1 cellular context compared by ENCODE assay signal in the genomic region with DNA sequence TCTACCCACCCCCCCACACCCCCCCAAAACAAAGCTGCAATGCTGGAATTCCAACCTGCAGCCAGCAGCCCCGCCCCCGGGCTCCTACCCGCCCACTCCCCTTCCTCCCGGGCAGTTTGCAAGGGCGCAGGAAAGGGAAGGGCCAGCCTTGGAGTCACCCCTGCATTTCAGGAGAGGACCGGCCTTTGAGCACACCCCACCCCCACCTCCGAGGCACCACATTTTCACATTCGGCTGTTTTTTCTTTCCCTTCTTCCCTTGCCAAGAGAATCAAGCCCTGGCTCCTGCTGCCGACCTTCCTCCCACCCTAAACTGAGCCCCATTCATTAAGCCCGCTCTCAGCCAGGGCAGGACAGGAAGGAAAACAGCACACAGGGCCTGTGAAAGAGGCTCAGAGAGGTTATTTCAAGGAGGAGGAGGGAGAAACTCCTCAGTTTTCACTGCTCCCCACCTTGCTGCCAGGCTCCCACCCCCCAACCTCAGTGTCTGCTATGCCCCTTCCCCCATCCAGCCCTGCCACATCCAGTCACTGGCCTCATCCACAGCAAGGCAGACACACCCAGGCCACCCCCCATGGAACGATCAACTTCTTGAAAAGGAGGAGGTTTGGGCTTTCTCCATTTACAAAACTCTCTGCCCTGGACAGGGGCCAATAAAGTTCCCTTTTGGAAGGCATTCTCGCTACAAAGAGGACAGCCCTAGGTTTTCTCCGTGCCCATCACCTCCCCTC.
TF ChIP-seq lines count a peak whose summit lies in the region.

No MANE protein-coding gene starts in this region.

TF ChIP-seq in GM12878, 131 proteins besides CTCF, POLR2A, EP300 and RAD21 (continued from another document):
- no peak for TF ChIP-seq HDAC2 (IDR thresholded peaks at IDR 0.05)
- TF ChIP-seq IRF4 (IDR thresholded peaks at IDR 0.05; ENCODE audit: low read depth, low read length): no peak
- no peak for TF ChIP-seq SMAD1 (IDR thresholded peaks at IDR 0.05; ENCODE audit: low read depth, partially characterized antibody)
- no peak for TF ChIP-seq STAT3 (IDR thresholded peaks at IDR 0.05; ENCODE audit: low read depth, low read length)
- TF ChIP-seq TBL1XR1 (IDR thresholded peaks at IDR 0.05; ENCODE audit: low read depth, low read length): no peak
- no peak for TF ChIP-seq SIN3A (IDR thresholded peaks at IDR 0.05; ENCODE audit: low read depth, low read length)
- TF ChIP-seq, protein P1, sequence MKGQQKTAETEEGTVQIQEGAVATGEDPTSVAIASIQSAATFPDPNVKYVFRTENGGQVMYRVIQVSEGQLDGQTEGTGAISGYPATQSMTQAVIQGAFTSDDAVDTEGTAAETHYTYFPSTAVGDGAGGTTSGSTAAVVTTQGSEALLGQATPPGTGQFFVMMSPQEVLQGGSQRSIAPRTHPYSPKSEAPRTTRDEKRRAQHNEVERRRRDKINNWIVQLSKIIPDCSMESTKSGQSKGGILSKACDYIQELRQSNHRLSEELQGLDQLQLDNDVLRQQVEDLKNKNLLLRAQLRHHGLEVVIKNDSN (IDR thresholded peaks at IDR 0.05; ENCODE audit: borderline replicate concordance, extremely low read length, insufficient read depth, low read depth, low read length): no peak
- no peak for TF ChIP-seq RBBP5 (conservative IDR thresholded peaks at IDR 0.05)
- no peak for TF ChIP-seq SREBF2 (IDR thresholded peaks at IDR 0.05; ENCODE audit: low read length)
- TF ChIP-seq TAF1 (IDR thresholded peaks at IDR 0.05; ENCODE audit: borderline replicate concordance, low read depth, low read length): no peak
- TF ChIP-seq IKZF1 (conservative IDR thresholded peaks at IDR 0.05): no peak
- no peak for TF ChIP-seq ZSCAN29 (IDR thresholded peaks at IDR 0.05)
- TF ChIP-seq, protein P2, sequence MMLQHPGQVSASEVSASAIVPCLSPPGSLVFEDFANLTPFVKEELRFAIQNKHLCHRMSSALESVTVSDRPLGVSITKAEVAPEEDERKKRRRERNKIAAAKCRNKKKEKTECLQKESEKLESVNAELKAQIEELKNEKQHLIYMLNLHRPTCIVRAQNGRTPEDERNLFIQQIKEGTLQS (IDR thresholded peaks at IDR 0.05; ENCODE audit: borderline replicate concordance, extremely low read depth, low read depth, low read length): no peak
- TF ChIP-seq NBN (IDR thresholded peaks at IDR 0.05): no peak
- TF ChIP-seq, protein P3, sequence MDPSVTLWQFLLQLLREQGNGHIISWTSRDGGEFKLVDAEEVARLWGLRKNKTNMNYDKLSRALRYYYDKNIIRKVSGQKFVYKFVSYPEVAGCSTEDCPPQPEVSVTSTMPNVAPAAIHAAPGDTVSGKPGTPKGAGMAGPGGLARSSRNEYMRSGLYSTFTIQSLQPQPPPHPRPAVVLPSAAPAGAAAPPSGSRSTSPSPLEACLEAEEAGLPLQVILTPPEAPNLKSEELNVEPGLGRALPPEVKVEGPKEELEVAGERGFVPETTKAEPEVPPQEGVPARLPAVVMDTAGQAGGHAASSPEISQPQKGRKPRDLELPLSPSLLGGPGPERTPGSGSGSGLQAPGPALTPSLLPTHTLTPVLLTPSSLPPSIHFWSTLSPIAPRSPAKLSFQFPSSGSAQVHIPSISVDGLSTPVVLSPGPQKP (IDR thresholded peaks at IDR 0.05; ENCODE audit: low read depth, low read length): no peak
- no peak for TF ChIP-seq GABPA (IDR thresholded peaks at IDR 0.05; ENCODE audit: low read depth)
TF ChIP-seq in GM12878: peak in this region for 0.
